In genomic region chr1:173867753-173868265, GRCh38 we compare ENCODE assay signal across 8 cellular contexts. TPM values are rescaled to one million over a fixed set of nuclear protein-coding genes. Genes with fewer than 3 reads are reported as not detected.
DNase-seq lines count a peak whose midpoint lies in the region; TF ChIP-seq lines count a peak whose summit lies in the region.

Gene GAS5, minus strand, starts transcription at chr1:173867989.

- no peaks in the 10 kb centered on the region for H3K9me3 ChIP-seq in endodermal cell (ENCODE audit: control insufficient read depth, low read length)

- no peaks in the 10 kb centered on the region for H3K4me1 ChIP-seq in endodermal cell (ENCODE audit: control insufficient read depth, insufficient read depth, low read length)

- DNase-seq in COLO668 (lab: John Stamatoyannopoulos, UW; ENCODE audit: unreplicated experiment), result peak; percentile 99
- peak; percentile 94 for DNase-seq in GM20000 (ENCODE audit: low spot score)
- DNase-seq in HT1080 (ENCODE audit: low read depth), result peak; percentile 98
- peak; percentile 98 for DNase-seq in NOMO-1 treated with dmso at 0.1 percent for 144 hours (lab: John Stamatoyannopoulos, UW; ENCODE audit: unreplicated experiment)
- DNase-seq in activated CD8-positive, alpha-beta memory T cell treated with anti-CD3 and anti-CD28 coated beads, Interleukin-2, amount 50 U/mL, for 1 hour (ENCODE audit: extremely low read depth), result peak; percentile 99
- DNase-seq in endodermal cell, result peak; percentile 100
- peak; percentile 99 for DNase-seq in mesenteric fat pad (ENCODE audit: low spot score)
- DNase-seq in stimulated activated CD8-positive, alpha-beta memory T cell treated with anti-CD3 and anti-CD28 coated beads, Interleukin-15, amount 100 ng/mL, for 24 hours (ENCODE audit: low read depth), result peak; percentile 92

- WGBS in endodermal cell (ENCODE audit: insufficient coverage in 1 of 2, insufficient read length in 1 of 2), 2 experiments, result 0% methylated on average over 6 to 29 of the region's 30 CpGs

- peak within 1 kb of the TSS; percentile 96 for H3K4me3 Mint-ChIP-seq in endodermal cell

- H3K27me3 Mint-ChIP-seq in endodermal cell (ENCODE audit: insufficient read depth), result no peaks in the 10 kb centered on the region

- H3K36me3 Mint-ChIP-seq in endodermal cell (ENCODE audit: low read depth), result peaks cover 70% of the 10 kb centered on the region

- peaks cover 37% of the 10 kb centered on the region for H3K4me1 Mint-ChIP-seq in endodermal cell

- no peaks in the 10 kb centered on the region for H3K27me3 ChIP-seq in endodermal cell (ENCODE audit: control insufficient read depth, insufficient read depth, low read length, poor library complexity, severe bottlenecking)

- TF ChIP-seq CTCF in GM20000 (IDR thresholded peaks at IDR 0.05; ENCODE audit: extremely low read depth, missing control alignments) (no peak), endodermal cell (conservative IDR thresholded peaks at IDR 0.05) (no peak)

- H3K4me3 ChIP-seq in endodermal cell (ENCODE audit: low read length), result peak within 1 kb of the TSS; percentile 99

- H3K9ac ChIP-seq in endodermal cell (ENCODE audit: extremely low read depth, low read length, poor library complexity, severe bottlenecking), result peak within 1 kb of the TSS; percentile 100

- H3K27ac ChIP-seq in endodermal cell (ENCODE audit: low read depth, low read length), result peak within 1 kb of the TSS; percentile 82

- H3K36me3 ChIP-seq in endodermal cell (ENCODE audit: control insufficient read depth, insufficient read depth, low read length), result peaks cover 66% of the 10 kb centered on the region

- peak within 1 kb of the TSS; percentile 99 for H3K27ac Mint-ChIP-seq in endodermal cell

- H3K9me3 Mint-ChIP-seq in endodermal cell, result no peaks in the 10 kb centered on the region

RNA-seq across cellular contexts. Expression of gene GAS5, which starts in this region (rescaled TPM):
- total RNA-seq in HT1080 (2014; rRNA removed; shearing (Covaris generic)), result 409 and 619 TPM in 2 replicates
- polyA plus RNA-seq in HT1080 (2015; cell fraction: cytosol; rRNA removed), result 558 and 567 TPM in 2 replicates
- polyA plus RNA-seq in HT1080 (2015; cell fraction: nucleus; rRNA removed), result 1,555 and 1,779 TPM in 2 replicates
- total RNA-seq in endodermal cell (100 to 1,000 TPM; 456 to 587 TPM), mesenteric fat pad (223 TPM)
- polyA plus RNA-seq in endodermal cell (2013, experiment 1 of 2), result 486 TPM
- polyA plus RNA-seq in endodermal cell (2013, experiment 2 of 2), result 422 TPM

Comparison
In these comparisons a context has a peak if more than half of its experiments do, and no peak if none do; other contexts are left out.
1. Peak in every context shown above with its lines: DNase-seq, H3K4me3 ChIP-seq and H3K27ac ChIP-seq.